ENCODE assay signal across 8 cellular contexts in genomic region chr3:111859061-111859973, GRCh38. TPM values are rescaled to one million over a fixed set of nuclear protein-coding genes. Genes with fewer than 3 reads are reported as not detected.
DNase-seq lines count a peak whose midpoint lies in the region; ATAC-seq, FAIRE-seq and TF ChIP-seq lines count a peak whose summit lies in the region.

PHLDB2 (plus strand) TSS chr3:111859265; CDS start chr3:111884078, 24,813 bp downstream.

- no peak for FAIRE-seq in RCC 7860 (lab: Jason Lieb, UNC)

- H3K36me3 ChIP-seq in neutrophil (no peaks in the 10 kb centered on the region), tibial nerve (no peaks in the 10 kb centered on the region)

- no peaks in the 10 kb centered on the region for H3K9me3 ChIP-seq in neutrophil
- no peaks in the 10 kb centered on the region for H3K9me3 ChIP-seq in tibial nerve

- peak; percentile 36 to 51 for TF ChIP-seq POLR2A in tibial nerve (IDR thresholded peaks at IDR 0.05)

- DNase-seq in RCC 7860 (ENCODE audit: low spot score) (peak; percentile 61), activated gamma-delta T cell (lab: John Stamatoyannopoulos, UW) (peak; percentile 62), fibroblast of villous mesenchyme (ENCODE audit: low read depth) (peak; percentile 93), tibial nerve (ENCODE audit: low spot score in 2 of 2) (peak; percentile 53 to 54)

- peak within 1 kb of the TSS; percentile 76 for H3K4me3 ChIP-seq in GM08714 (ENCODE audit: low read length)
- peak within 1 kb of the TSS; percentile 94 for H3K4me3 ChIP-seq in fibroblast of villous mesenchyme (ENCODE audit: low read depth, low read length)
- H3K4me3 ChIP-seq in neutrophil (ENCODE audit: low read depth in 1 of 2, low read length in 1 of 2), result peak within 1 kb of the TSS; percentile 30 to 36
- peak within 1 kb of the TSS; percentile 69 to 88 (median 78) for H3K4me3 ChIP-seq in tibial nerve

- ATAC-seq in HG03159 (IDR thresholded peaks at IDR 0.05; ENCODE audit: unreplicated experiment) (peak; percentile 38), GM18861 (IDR thresholded peaks at IDR 0.05; ENCODE audit: unreplicated experiment) (no peak)

- WGBS in tibial nerve, 2 donors, result 1% methylated on average over 33 to 58 of the region's 78 CpGs

- H3K27ac ChIP-seq in neutrophil (no peak within 1 kb of the TSS), tibial nerve (peak within 1 kb of the TSS; percentile 89 to 98 (median 98))

- H3K27me3 ChIP-seq in neutrophil, result peaks cover 72% of the 10 kb centered on the region
- H3K27me3 ChIP-seq in tibial nerve, result no peaks in the 10 kb centered on the region

- TF ChIP-seq CTCF in fibroblast of villous mesenchyme (IDR thresholded peaks at IDR 0.05; ENCODE audit: insufficient read depth, low read depth, low read length) (no peak), neutrophil (IDR thresholded peaks at IDR 0.05) (no peak), tibial nerve (IDR thresholded peaks at IDR 0.05) (peak in 1 of 5 experiments; percentile 19)

- H3K4me1 ChIP-seq in neutrophil (ENCODE audit: control insufficient read depth in 1 of 2, insufficient read depth in 1 of 2, low read depth in 1 of 2, low read length in 1 of 2) (peaks cover 18 to 23% of the 10 kb centered on the region in 2 experiments), tibial nerve (peaks cover 0 to 41% (median 12%) of the 10 kb centered on the region in 4 donors)

- TF ChIP-seq EP300 in tibial nerve (IDR thresholded peaks at IDR 0.05), result peak in 1 of 2 donors; percentile 79

RNA-seq across cellular contexts. Expression of gene PHLDB2, which starts in this region (rescaled TPM):
- total RNA-seq in fibroblast of villous mesenchyme, result 82.1 and 111 TPM in 2 replicates
- 100 to 1,000 TPM in 1 of 4 donors, 10 to 100 TPM in 3; 81.6 to 171 (median 88.2) TPM for total RNA-seq in tibial nerve

Comparison
In these comparisons a context has a peak if more than half of its experiments do, and no peak if none do; other contexts are left out.
1. H3K4me3 ChIP-seq: peak in every context shown above with its lines; median percentile 94 in fibroblast of villous mesenchyme; 78 in tibial nerve; 76 in GM08714; 33 in neutrophil.